ENCODE assay signal across 13 cellular contexts in the genomic region with DNA sequence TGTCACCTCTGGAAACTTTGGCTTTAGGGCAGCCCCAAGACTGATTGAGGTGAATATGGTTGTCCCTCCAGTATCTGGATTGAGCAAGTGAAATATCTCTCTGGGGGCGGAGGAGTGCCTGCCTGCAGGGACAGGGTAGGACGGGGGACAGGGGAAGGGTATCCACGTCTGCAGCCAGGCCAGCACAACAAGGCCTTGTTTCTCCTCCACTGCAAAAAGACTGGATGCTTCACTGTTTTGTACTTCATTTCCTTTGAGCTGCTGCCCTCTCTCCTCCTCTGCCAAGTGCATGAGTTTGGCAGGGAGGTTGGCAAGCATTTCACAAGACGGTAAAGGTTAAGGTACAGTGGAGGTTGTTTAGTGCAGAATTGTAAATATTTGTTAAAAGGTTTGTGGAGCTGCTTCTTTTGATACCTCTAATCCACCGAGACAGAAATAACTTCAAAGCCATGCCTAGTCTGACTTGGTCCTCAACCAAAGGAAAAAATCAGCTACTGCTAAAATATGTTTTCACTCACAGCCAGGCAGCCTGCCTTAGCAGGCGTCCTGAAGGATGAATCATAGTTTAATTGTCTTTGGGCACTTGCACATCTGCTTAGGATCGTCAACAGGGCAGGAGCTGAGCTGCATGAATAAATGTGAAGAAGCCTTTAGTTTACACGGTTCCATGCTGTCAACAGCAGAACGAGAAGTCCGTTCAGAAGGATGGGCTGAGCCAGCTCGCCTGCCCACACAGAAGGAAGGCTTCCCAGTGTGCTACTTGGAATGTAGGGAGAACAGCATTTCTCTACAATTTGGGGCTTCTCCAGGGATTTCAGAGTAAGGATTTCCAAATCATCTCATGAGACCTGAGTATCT.
DNase-seq lines count a peak whose midpoint lies in the region; ATAC-seq and TF ChIP-seq lines count a peak whose summit lies in the region.
"Had no signal": no experiment of that assay in that cellular context is flagged by ENCODE, and none has a peak within 500 bp of the region (broad histone marks: within the 10 kb centered on the region; RNA-seq: fewer than 3 reads in every experiment).

No MANE protein-coding gene starts in this region.

- in situ Hi-C loops in astrocyte of the cerebellum (cut with HindIII; ENCODE audit: low sequenced_read_pairs): no loop called here

- peaks cover 11 to 12% of the 10 kb centered on the region in 2 experiments for H3K4me1 Mint-ChIP-seq in H9
- no peaks in the 10 kb centered on the region for H3K4me1 Mint-ChIP-seq in naive thymus-derived CD8-positive, alpha-beta T cell

- H3K36me3 ChIP-seq in A673 (ENCODE audit: insufficient read depth, low read length, poor library complexity, severe bottlenecking) (no peaks in the 10 kb centered on the region), liver (ENCODE audit: control insufficient read depth in 4 of 4, insufficient read depth in 3 of 4, low read depth in 1 of 4, low read length in 3 of 4) (no peaks in the 10 kb centered on the region), esophagus squamous epithelium (no peaks in the 10 kb centered on the region)
- H3K36me3 ChIP-seq: ascending aorta, heart left ventricle had no signal

- POLR2A ChIA-PET in A673 (lab: Charles Lee; ENCODE audit: low non-redundant PET): no interaction called here
- POLR2A ChIA-PET in naive thymus-derived CD8-positive, alpha-beta T cell (lab: Charles Lee): no interaction called here

- H3K4me3 ChIP-seq in A673 (ENCODE audit: low read depth, low read length, poor library complexity, severe bottlenecking) (no peak overlapping the region), astrocyte of the cerebellum (ENCODE audit: low read depth, low read length) (no peak overlapping the region), liver (ENCODE audit: low read depth in 1 of 3, low read length in 3 of 3) (no peak overlapping the region), esophagus squamous epithelium (no peak overlapping the region)
- H3K4me3 ChIP-seq: ascending aorta, heart left ventricle had no signal

- no peak overlapping the region for H2BK15ac ChIP-seq in H9 (ENCODE audit: low read depth, low read length)

- TF ChIP-seq CTCF in A673 (conservative IDR thresholded peaks at IDR 0.05; ENCODE audit: low read depth, low read length) (no peak), H9 (conservative IDR thresholded peaks at IDR 0.05) (no peak), astrocyte of the cerebellum (IDR thresholded peaks at IDR 0.05; ENCODE audit: low read depth, low read length, missing control alignments) (no peak), liver (IDR thresholded peaks at IDR 0.05; ENCODE audit: low read depth, low read length, missing input control) (no peak), esophagus squamous epithelium (IDR thresholded peaks at IDR 0.05) (no peak)

- H3T11ph ChIP-seq in H9 (ENCODE audit: low read length): no peak overlapping the region

- no peak overlapping the region for H2BK12ac ChIP-seq in H9 (ENCODE audit: insufficient read length, low read depth, low read length)

- WGBS in H9 (ENCODE audit: extremely low coverage, insufficient read length, low lambda C conversion rate): no CpG with 5 or more reads among the region's 11 CpGs
- 27% methylated on average over 11 of the region's 11 CpGs for WGBS in liver
- WGBS in esophagus squamous epithelium, 2 donors: 30 to 33% methylated on average over 8 to 10 of the region's 11 CpGs

- ATAC-seq in naive thymus-derived CD8-positive, alpha-beta T cell: no peak
- no peak for ATAC-seq in GM19467 (IDR thresholded peaks at IDR 0.05; ENCODE audit: unreplicated experiment)

- peak; percentile 60 to 64 for TF ChIP-seq RAD21 in liver (IDR thresholded peaks at IDR 0.05)

- H3K9me3 ChIP-seq in A673 (ENCODE audit: low read depth, low read length, poor library complexity, severe bottlenecking): no peaks in the 10 kb centered on the region
- no peaks in the 10 kb centered on the region for H3K9me3 ChIP-seq in H9 (ENCODE audit: control insufficient read depth, low read depth, low read length)
- no peaks in the 10 kb centered on the region for H3K9me3 ChIP-seq in liver (ENCODE audit: control insufficient read depth in 4 of 4, low read length in 3 of 4)
- no peaks in the 10 kb centered on the region for H3K9me3 ChIP-seq in esophagus squamous epithelium
- H3K9me3 ChIP-seq: ascending aorta, heart left ventricle, SK-N-SH had no signal

- H3K27me3 Mint-ChIP-seq in H9 (ENCODE audit: low read depth): no peaks in the 10 kb centered on the region; the same call in none of the 2 replicates
- peaks cover 0 to 9% (median 2%) of the 10 kb centered on the region in 5 donors for H3K27me3 Mint-ChIP-seq in naive thymus-derived CD8-positive, alpha-beta T cell
- H3K27me3 Mint-ChIP-seq: CD4-positive, alpha-beta T cell had no signal

- no TSS peak for BruUV-seq in A673 (replicated peaks; lab: Mats Ljungman, UMichigan)

- H2BK120ac ChIP-seq in H9 (ENCODE audit: low read depth, low read length, poor library complexity, severe bottlenecking): no peak overlapping the region

- H3K27ac ChIP-seq in A673 (ENCODE audit: low read depth, low read length, poor library complexity, severe bottlenecking) (no peak overlapping the region), H9 (ENCODE audit: insufficient read length, low read depth, low read length) (no peak overlapping the region), liver (ENCODE audit: low read depth in 1 of 2, low read length in 2 of 2) (peak overlapping the region; percentile 39 to 56), esophagus squamous epithelium (peak overlapping the region in 1 of 4 donors; percentile 27)
- H3K27ac ChIP-seq: ascending aorta had no signal

- no peak overlapping the region for H2AFZ ChIP-seq in H9 (ENCODE audit: low read length)

- intact Hi-C loops in A673 (cut with micrococcal nuclease; ENCODE audit: unreplicated experiment): no loop called here
- intact Hi-C loops in esophagus squamous epithelium (cut with DNase I): no loop called here

- CTCF ChIA-PET in A673 (lab: Charles Lee): no interaction called here

- H3K14ac ChIP-seq in H9 (ENCODE audit: insufficient read depth, low read length): no peak overlapping the region

- DNase-seq in A673 (ENCODE audit: low spot score) (peak; percentile 50), H9 (no peak), astrocyte of the cerebellum (ENCODE audit: low read depth) (peak; percentile 70), esophagus squamous epithelium (lab: John Stamatoyannopoulos, UW) (no peak), D341Med (ENCODE audit: low spot score) (no peak)
- DNase-seq in naive thymus-derived CD8-positive, alpha-beta T cell: no peak
- DNase-seq: CD4-positive, alpha-beta T cell; heart left ventricle; NCI-H1694 treated with DMSO at 0.1 percent for 48 hours; SK-N-SH had no signal

- H3K18ac ChIP-seq in H9 (ENCODE audit: insufficient read length, low read depth, low read length): no peak overlapping the region

- H3K4ac ChIP-seq in H9 (ENCODE audit: low read depth, low read length): no peak overlapping the region

- no peaks in the 10 kb centered on the region for H3K79me1 ChIP-seq in H9 (ENCODE audit: insufficient read depth, low read depth, low read length, poor library complexity, severe bottlenecking)

- no peaks in the 10 kb centered on the region for H4K20me1 ChIP-seq in H9 (ENCODE audit: control insufficient read depth, insufficient read depth, insufficient read length)

- no peaks in the 10 kb centered on the region for H3K79me2 ChIP-seq in H9 (ENCODE audit: insufficient read depth, low read length)

- H2AK5ac ChIP-seq in H9 (ENCODE audit: insufficient read length, low read length): no peak overlapping the region

- no peak overlapping the region for H3K4me3 Mint-ChIP-seq in H9
- no peak overlapping the region for H3K4me3 Mint-ChIP-seq in naive thymus-derived CD8-positive, alpha-beta T cell
- H3K4me3 Mint-ChIP-seq: CD4-positive, alpha-beta T cell had no signal

- no peak overlapping the region for H3K23ac ChIP-seq in H9 (ENCODE audit: insufficient read length, low read depth, low read length)

- no peak overlapping the region for H2BK5ac ChIP-seq in H9 (ENCODE audit: insufficient read length, low read length)

- H3K9me3 Mint-ChIP-seq in H9: no peaks in the 10 kb centered on the region
- peaks cover 0 to 3% (median 0%) of the 10 kb centered on the region in 9 donors for H3K9me3 Mint-ChIP-seq in naive thymus-derived CD8-positive, alpha-beta T cell

- H3K27me3 ChIP-seq in A673 (replicated peaks; ENCODE audit: insufficient read depth, low read depth, low read length, poor library complexity) (no peaks in the 10 kb centered on the region), H9 (ENCODE audit: insufficient read depth, low read length) (no peaks in the 10 kb centered on the region), liver (ENCODE audit: control insufficient read depth in 4 of 4, insufficient read depth in 4 of 4, low read length in 3 of 4) (no peaks in the 10 kb centered on the region), esophagus squamous epithelium (no peaks in the 10 kb centered on the region)
- H3K27me3 ChIP-seq: ascending aorta had no signal

- H2BK20ac ChIP-seq in H9 (ENCODE audit: low read depth, low read length, poor library complexity, severe bottlenecking): no peak overlapping the region

- H3K56ac ChIP-seq in H9 (ENCODE audit: insufficient read length, low read depth, low read length): no peak overlapping the region

- 0 out of 7 replicates have a peak overlapping the region, but pooled peaks of 2 of the 3 experiments have one; percentile 4 to 59 for H3K27ac Mint-ChIP-seq in H9
- no peak overlapping the region for H3K27ac Mint-ChIP-seq in naive thymus-derived CD8-positive, alpha-beta T cell
- H3K27ac Mint-ChIP-seq: CD4-positive, alpha-beta T cell had no signal

- H3K4me2 ChIP-seq in H9 (ENCODE audit: insufficient read depth, insufficient read length, low read length): no peak overlapping the region
- H3K4me2 ChIP-seq: SK-N-SH had no signal

- TF ChIP-seq POLR2A in esophagus squamous epithelium (IDR thresholded peaks at IDR 0.05): no peak

- no peak overlapping the region for H4K8ac ChIP-seq in H9 (replicated peaks; ENCODE audit: insufficient read length, low read depth, low read length)

- no peak overlapping the region for H4K91ac ChIP-seq in H9 (ENCODE audit: insufficient read length, low read depth, low read length)

- no peak overlapping the region for H3K9ac ChIP-seq in H9 (ENCODE audit: extremely low read depth, insufficient read length, low read length)
- H3K9ac ChIP-seq in liver (ENCODE audit: low read depth in 1 of 2, low read length in 2 of 2): no peak overlapping the region
- H3K9ac ChIP-seq: SK-N-SH had no signal

- H3K36me3 Mint-ChIP-seq in H9 (ENCODE audit: insufficient read depth in 1 of 3, low read depth in 3 of 3): no peaks in the 10 kb centered on the region
- H3K36me3 Mint-ChIP-seq in naive thymus-derived CD8-positive, alpha-beta T cell: no peaks in the 10 kb centered on the region

- H3K4me1 ChIP-seq in A673 (ENCODE audit: insufficient read depth, low read length, poor library complexity, severe bottlenecking) (no peaks in the 10 kb centered on the region), H9 (ENCODE audit: insufficient read depth, low read length) (no peaks in the 10 kb centered on the region), liver (ENCODE audit: control insufficient read depth in 4 of 4, insufficient read depth in 4 of 4, low read length in 3 of 4) (peaks cover 0 to 34% (median 27%) of the 10 kb centered on the region in 4 donors), esophagus squamous epithelium (peaks cover 0 to 40% (median 7%) of the 10 kb centered on the region in 3 donors)
- H3K4me1 ChIP-seq: ascending aorta, heart left ventricle had no signal

- H4K5ac ChIP-seq in H9 (ENCODE audit: insufficient read length, low read depth, low read length): no peak overlapping the region

- peaks cover 3% of the 10 kb centered on the region for H3K23me2 ChIP-seq in H9 (ENCODE audit: insufficient read length, low read depth, low read length, poor library complexity, severe bottlenecking)

Comparison
In these comparisons a context has a peak if more than half of its experiments do, and no peak if none do; other contexts are left out.
1. DNase-seq: peak in A673 (single experiment) and astrocyte of the cerebellum (single experiment); none in H9 (single experiment), naive thymus-derived CD8-positive, alpha-beta T cell (0 of 10), esophagus squamous epithelium (single experiment) and D341Med (single experiment).
2. H3K27ac ChIP-seq: peak in liver (2 of 2); none in A673 (single experiment) and H9 (single experiment).
3. H3K27ac Mint-ChIP-seq: peak in H9 (2 of 3); none in naive thymus-derived CD8-positive, alpha-beta T cell (0 of 10).